ENCODE assay signal across 35 cellular contexts in genomic region chr12:79596719-79597350, GRCh38.
"Had no signal": no experiment of that assay in that cellular context is flagged by ENCODE, and none has a peak within 500 bp of the region (broad histone marks: within the 10 kb centered on the region; RNA-seq: fewer than 3 reads in every experiment).

No MANE protein-coding gene starts in this region.

- H3K4me1 Mint-ChIP-seq: activated CD4-positive, alpha-beta memory T cell treated with anti-CD3 and anti-CD28 coated beads, Interleukin-2, amount 10 ng/mL, durations not matched to agents 7 days and 5 days; activated CD8-positive, alpha-beta memory T cell treated with anti-CD3 and anti-CD28 coated beads, Interleukin-2, amount 10 ng/mL, durations not matched to agents 7 days and 5 days; activated naive CD4-positive, alpha-beta T cell treated with anti-CD3 and anti-CD28 coated beads, Interleukin-2, amount 10 ng/mL, durations not matched to agents 7 days and 5 days; activated naive CD8-positive, alpha-beta T cell treated with anti-CD3 and anti-CD28 coated beads, Interleukin-2, amount 50 U/mL, for 24 hours had no signal

- DNase-seq: activated CD4-positive, alpha-beta memory T cell treated with anti-CD3 and anti-CD28 coated beads, Interleukin-2, amount 10 ng/mL, durations not matched to agents 7 days and 5 days; activated CD4-positive, alpha-beta T cell treated with anti-CD3 and anti-CD28 coated beads for 1 hour; activated CD4-positive, alpha-beta T cell treated with anti-CD3 and anti-CD28 coated beads for 48 hours; activated CD4-positive, CD25-positive, alpha-beta regulatory T cell; activated CD8-positive, alpha-beta memory T cell treated with anti-CD3 and anti-CD28 coated beads for 24 hours; activated CD8-positive, alpha-beta memory T cell treated with anti-CD3 and anti-CD28 coated beads, Interleukin-2, amount 10 ng/mL, durations not matched to agents 7 days and 5 days; activated CD8-positive, alpha-beta memory T cell treated with anti-CD3 and anti-CD28 coated beads, Interleukin-2, amount 50 U/mL, for 48 hours; activated effector memory CD4-positive, alpha-beta T cell treated with Interleukin-2 at 50 U/mL for 16 hours; activated naive CD4-positive, alpha-beta T cell treated with anti-CD3 and anti-CD28 coated beads, Interleukin-2, amount 10 ng/mL, durations not matched to agents 7 days and 5 days; activated naive CD8-positive, alpha-beta T cell treated with anti-CD3 and anti-CD28 coated beads, Interleukin-2, amount 50 U/mL, for 24 hours; activated T-cell treated with anti-CD3 and anti-CD28 coated beads, Interleukin-2, amount 50 U/mL, for 48 hours; aorta; brain microvascular endothelial cell; central memory CD4-positive, alpha-beta T cell; Kasumi-1; MG63; NCI-H1048; NCI-H1105 treated with DMSO at 0.1 percent for 48 hours; NCI-H1436; NCI-H1694; NCI-H1930; NCI-H2081 treated with DMSO at 0.1 percent for 48 hours; NCI-H226; NCI-H446 treated with DMSO at 0.1 percent for 48 hours; NCI-H524 treated with DMSO at 0.1 percent for 48 hours; Peyer's patch; RPMI8226; SHP77 treated with DMSO at 0.1 percent for 48 hours; SK-N-SH; T-helper 1 cell; T-helper 2 cell; T-helper 9 cell had no signal

- H3K36me3 ChIP-seq: brain microvascular endothelial cell had no signal

- H3K4me2 ChIP-seq: SK-N-SH had no signal

- H3K4me3 Mint-ChIP-seq: activated CD4-positive, alpha-beta memory T cell treated with anti-CD3 and anti-CD28 coated beads, Interleukin-2, amount 10 ng/mL, durations not matched to agents 7 days and 5 days; activated CD8-positive, alpha-beta memory T cell treated with anti-CD3 and anti-CD28 coated beads, Interleukin-2, amount 10 ng/mL, durations not matched to agents 7 days and 5 days; activated naive CD4-positive, alpha-beta T cell treated with anti-CD3 and anti-CD28 coated beads, Interleukin-2, amount 10 ng/mL, durations not matched to agents 7 days and 5 days; activated naive CD8-positive, alpha-beta T cell; activated naive CD8-positive, alpha-beta T cell treated with anti-CD3 and anti-CD28 coated beads, Interleukin-2, amount 50 U/mL, for 24 hours had no signal

- H3K4me1 ChIP-seq: Peyer's patch, SJSA1 had no signal

- ATAC-seq: activated CD8-positive, alpha-beta memory T cell treated with anti-CD3 and anti-CD28 coated beads, Interleukin-2, amount 10 ng/mL, durations not matched to agents 7 days and 5 days; activated naive CD8-positive, alpha-beta T cell treated with anti-CD3 and anti-CD28 coated beads, Interleukin-2, amount 50 U/mL, for 24 hours had no signal

- H3K27me3 Mint-ChIP-seq: activated CD4-positive, alpha-beta memory T cell treated with anti-CD3 and anti-CD28 coated beads, Interleukin-2, amount 10 ng/mL, durations not matched to agents 7 days and 5 days; activated CD8-positive, alpha-beta memory T cell treated with anti-CD3 and anti-CD28 coated beads, Interleukin-2, amount 10 ng/mL, durations not matched to agents 7 days and 5 days; activated naive CD4-positive, alpha-beta T cell treated with anti-CD3 and anti-CD28 coated beads, Interleukin-2, amount 10 ng/mL, durations not matched to agents 7 days and 5 days; activated naive CD8-positive, alpha-beta T cell; activated naive CD8-positive, alpha-beta T cell treated with anti-CD3 and anti-CD28 coated beads, Interleukin-2, amount 50 U/mL, for 24 hours had no signal

- H3K27ac Mint-ChIP-seq: activated CD4-positive, alpha-beta memory T cell treated with anti-CD3 and anti-CD28 coated beads, Interleukin-2, amount 10 ng/mL, durations not matched to agents 7 days and 5 days; activated CD8-positive, alpha-beta memory T cell treated with anti-CD3 and anti-CD28 coated beads, Interleukin-2, amount 10 ng/mL, durations not matched to agents 7 days and 5 days; activated naive CD4-positive, alpha-beta T cell treated with anti-CD3 and anti-CD28 coated beads, Interleukin-2, amount 10 ng/mL, durations not matched to agents 7 days and 5 days; activated naive CD8-positive, alpha-beta T cell; activated naive CD8-positive, alpha-beta T cell treated with anti-CD3 and anti-CD28 coated beads, Interleukin-2, amount 50 U/mL, for 24 hours had no signal

- H3K9me3 ChIP-seq: MG63, Peyer's patch, SJSA1, SK-N-SH had no signal

- H3K9me2 ChIP-seq: SK-N-SH had no signal

- H3K27me3 ChIP-seq: brain microvascular endothelial cell, MG63, Peyer's patch, SJSA1 had no signal

- H3K27ac ChIP-seq: brain microvascular endothelial cell, Peyer's patch, SJSA1, VCaP had no signal

- H3K9me3 Mint-ChIP-seq: activated CD4-positive, alpha-beta memory T cell treated with anti-CD3 and anti-CD28 coated beads, Interleukin-2, amount 10 ng/mL, durations not matched to agents 7 days and 5 days; activated naive CD4-positive, alpha-beta T cell treated with anti-CD3 and anti-CD28 coated beads, Interleukin-2, amount 10 ng/mL, durations not matched to agents 7 days and 5 days; activated naive CD8-positive, alpha-beta T cell treated with anti-CD3 and anti-CD28 coated beads, Interleukin-2, amount 50 U/mL, for 24 hours had no signal

- H3K36me3 Mint-ChIP-seq: activated CD8-positive, alpha-beta memory T cell treated with anti-CD3 and anti-CD28 coated beads, Interleukin-2, amount 10 ng/mL, durations not matched to agents 7 days and 5 days; activated naive CD4-positive, alpha-beta T cell treated with anti-CD3 and anti-CD28 coated beads, Interleukin-2, amount 10 ng/mL, durations not matched to agents 7 days and 5 days; activated naive CD8-positive, alpha-beta T cell had no signal

- H3K4me3 ChIP-seq: MG63, Peyer's patch, SJSA1 had no signal
